ENCODE assay signal across 8 cellular contexts in the genomic region with DNA sequence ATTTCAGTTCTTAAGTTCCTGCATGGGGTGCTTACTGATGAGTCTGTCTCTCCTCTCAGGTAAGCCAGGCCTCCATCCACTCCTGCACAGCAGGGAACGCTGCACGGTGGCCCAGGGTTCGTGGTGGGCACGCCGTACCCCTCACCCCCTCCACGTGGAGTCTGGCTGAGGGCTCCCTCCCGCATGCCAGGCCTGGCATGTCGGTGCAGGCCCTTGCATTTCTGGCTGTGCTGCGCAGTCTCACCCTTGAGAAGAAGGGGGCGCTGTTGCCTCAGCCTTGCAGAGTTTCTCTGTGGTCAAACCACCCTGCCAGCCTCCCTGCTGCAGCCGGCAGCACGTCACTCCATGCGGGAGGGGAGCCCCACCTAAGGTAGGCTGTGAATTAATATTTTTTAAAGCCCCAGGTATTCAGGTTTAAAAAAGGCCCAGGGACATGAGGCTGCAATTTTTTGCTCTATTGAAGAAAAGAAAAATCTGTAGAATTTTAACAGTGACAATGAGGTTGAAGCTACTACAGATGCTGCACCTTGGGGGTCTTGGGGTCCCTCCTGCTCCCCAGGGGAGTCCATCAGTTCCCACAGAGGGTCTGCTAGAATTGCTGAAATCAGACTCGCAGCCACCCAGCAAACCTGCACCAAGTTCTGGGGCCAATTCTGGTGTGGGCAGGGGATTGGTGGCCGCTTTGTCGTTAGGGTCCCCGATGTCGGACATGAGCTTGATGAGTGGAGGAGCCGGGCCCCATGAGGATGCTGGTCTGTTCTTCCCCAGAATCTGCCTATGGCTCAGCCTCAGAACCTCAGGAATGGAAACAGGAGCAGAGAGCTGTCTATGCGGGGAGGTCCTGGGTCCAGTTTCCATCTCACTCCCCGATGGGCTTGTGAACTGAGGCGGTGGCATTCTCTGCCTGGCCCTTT. TPM values are rescaled to one million over a fixed set of nuclear protein-coding genes. Genes with fewer than 3 reads are reported as not detected.
DNase-seq lines count a peak whose midpoint lies in the region; ATAC-seq, FAIRE-seq and TF ChIP-seq lines count a peak whose summit lies in the region.

No MANE protein-coding gene starts in this region.

- H3K27ac ChIP-seq in VCaP (peak overlapping the region; percentile 82), kidney (ENCODE audit: low read depth in 2 of 2, low read length in 2 of 2) (no peak overlapping the region)

- FAIRE-seq in bronchial epithelial cell (lab: Jason Lieb, UNC): no peak
- FAIRE-seq in kidney (lab: Jason Lieb, UNC): no peak

- DNase-seq in AG09309 (ENCODE audit: low read depth): no peak
- DNase-seq in NCI-H2081 treated with DMSO at 0.1 percent for 48 hours (lab: John Stamatoyannopoulos, UW): peak; percentile 79
- DNase-seq in bronchial epithelial cell (ENCODE audit: low read depth): peak; percentile 81
- peak; percentile 90 for DNase-seq in kidney
- DNase-seq in stimulated activated CD4-positive, alpha-beta T cell treated with anti-CD3 and anti-CD28 coated beads, Interleukin-15, amount 100 ng/mL, for 48 hours (ENCODE audit: low read depth in 2 of 2): peak; percentile 57 to 63

- H3K9ac ChIP-seq in kidney (ENCODE audit: low read length in 2 of 2): no peak overlapping the region

- H3K9me3 ChIP-seq in kidney (ENCODE audit: control insufficient read depth in 1 of 2, low read length in 2 of 2): no peaks in the 10 kb centered on the region

- ATAC-seq in GM18861 (IDR thresholded peaks at IDR 0.05; ENCODE audit: unreplicated experiment) (peak; percentile 81), HG03066 (IDR thresholded peaks at IDR 0.05; ENCODE audit: low read depth, unreplicated experiment) (peak; percentile 73)

- TF ChIP-seq CTCF in AG09309 (IDR thresholded peaks at IDR 0.05; ENCODE audit: control insufficient read depth, insufficient read depth, low read depth, low read length, missing control alignments) (peak; percentile 84), VCaP (conservative IDR thresholded peaks at IDR 0.05) (peak; percentile 98), bronchial epithelial cell (IDR thresholded peaks at IDR 0.05; ENCODE audit: insufficient read depth, low read length, severe bottlenecking) (peak; percentile 96), kidney (IDR thresholded peaks at IDR 0.05; ENCODE audit: borderline replicate concordance, extremely low read depth, insufficient read depth) (peak; percentile 84)

- intact Hi-C loops in kidney (cut with DNase I): no loop called here

- peaks cover 6 to 13% of the 10 kb centered on the region in 2 donors for H3K4me1 ChIP-seq in kidney (ENCODE audit: control insufficient read depth in 1 of 2, insufficient read depth in 1 of 2, low read depth in 1 of 2, low read length in 2 of 2)

- H3K27me3 ChIP-seq in bronchial epithelial cell (ENCODE audit: control insufficient read depth, insufficient read depth, low read length): no peaks in the 10 kb centered on the region

- H3K4me3 ChIP-seq in AG09309 (ENCODE audit: control insufficient read depth, low read depth, low read length) (no peak overlapping the region), bronchial epithelial cell (ENCODE audit: low read depth, low read length) (peak overlapping the region; percentile 19), kidney (ENCODE audit: low read length in 2 of 2) (peak overlapping the region in 1 of 2 donors; percentile 2)

- no peaks in the 10 kb centered on the region for H3K36me3 ChIP-seq in bronchial epithelial cell (ENCODE audit: control insufficient read depth, insufficient read depth, low read length)
- H3K36me3 ChIP-seq in kidney (ENCODE audit: control insufficient read depth in 1 of 2, insufficient read depth in 2 of 2, low read length in 2 of 2): no peaks in the 10 kb centered on the region

RNA-seq across cellular contexts. Expression of a gene that starts 52.6 kb away (rescaled TPM):
- 6.8 and 7.9 TPM in 2 replicates for total RNA-seq in bronchial epithelial cell
- 22.8 TPM for total RNA-seq in kidney
- polyA plus RNA-seq in kidney (ENCODE audit: insufficient read depth, low read depth, low replicate concordance): 4.8 TPM
